Comparison of ENCODE assay signal across 21 cellular contexts in the genomic region with DNA sequence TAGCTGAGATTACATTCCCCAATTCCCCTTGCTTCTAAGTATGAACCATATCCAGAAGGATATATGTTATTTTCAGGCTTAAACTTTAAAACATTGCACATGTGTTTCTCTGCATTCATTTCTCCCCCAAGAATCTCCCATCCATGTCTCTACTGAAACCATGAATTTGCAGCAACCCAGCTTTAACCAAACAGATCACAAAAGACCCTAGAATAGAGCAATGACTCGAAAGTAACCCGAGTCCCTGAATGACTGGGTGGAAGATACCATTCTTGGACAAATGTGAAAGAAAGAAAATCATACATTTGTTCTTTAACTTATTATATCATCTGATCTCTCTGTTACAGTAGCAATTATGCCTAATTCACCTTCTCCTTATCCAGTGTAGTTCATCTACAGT.
"Had no signal": no experiment of that assay in that cellular context is flagged by ENCODE, and none has a peak within 500 bp of the region (broad histone marks: within the 10 kb centered on the region; RNA-seq: fewer than 3 reads in every experiment).

No MANE protein-coding gene starts in this region.

- H3K4me1 ChIP-seq: SJCRH30 had no signal

- H3K9me3 ChIP-seq: SJCRH30 had no signal

- H3K27me3 ChIP-seq: SJCRH30 had no signal

- DNase-seq: Karpas-422, KBM-7, MM.1S, NCI-H1092 treated with DMSO at 0.1 percent for 48 hours, NCI-H1436, NCI-H187, NCI-H2029, NCI-H2081 treated with DMSO at 0.1 percent for 48 hours, NCI-H2171, NCI-H226, NCI-H446, NCI-H510A, NCI-H524 treated with DMSO at 0.1 percent for 48 hours, NCI-H69, NCI-H774, SHP77 treated with DMSO at 0.1 percent for 48 hours, SJCRH30, SW 1271, T-helper 1 cell had no signal

- H3K4me3 ChIP-seq: SJCRH30 had no signal

- H3K27ac ChIP-seq: RWPE1, SJCRH30 had no signal

- ATAC-seq: Panc1 had no signal

- H3K36me3 ChIP-seq: SJCRH30 had no signal
